Comparison of ENCODE assay signal across 8 cellular contexts in genomic region chr1:6475381-6476133, GRCh38. TPM values are rescaled to one million over a fixed set of nuclear protein-coding genes. Genes with fewer than 3 reads are reported as not detected.
A peak's percentile ranks its signal among the peaks of the same experiment; 100 is the strongest.
DNase-seq lines count a peak whose midpoint lies in the region; ATAC-seq and TF ChIP-seq lines count a peak whose summit lies in the region.

No MANE protein-coding gene starts in this region.

- peaks cover 2% of the 10 kb centered on the region for H4K20me1 ChIP-seq in neural progenitor cell (ENCODE audit: low read depth)

- H3K4me1 ChIP-seq in esophagus muscularis mucosa (peaks cover 0 to 7% (median 3%) of the 10 kb centered on the region in 4 donors), neural progenitor cell (peaks cover 7% of the 10 kb centered on the region)

- H3K4me2 ChIP-seq in neural progenitor cell = no peak overlapping the region

- intact Hi-C loops in esophagus muscularis mucosa (cut with DNase I) = no loop called here

- H3K4me3 Mint-ChIP-seq in neural progenitor cell (no peak overlapping the region), type B pancreatic cell (no peak overlapping the region)

- no peaks in the 10 kb centered on the region for H3K79me2 ChIP-seq in neural progenitor cell (ENCODE audit: low read depth)

- no peaks in the 10 kb centered on the region for H3K9me3 Mint-ChIP-seq in neural progenitor cell
- no peaks in the 10 kb centered on the region for H3K9me3 Mint-ChIP-seq in type B pancreatic cell

- H3K36me3 Mint-ChIP-seq in neural progenitor cell (peaks cover 2% of the 10 kb centered on the region), type B pancreatic cell (peaks cover 7% of the 10 kb centered on the region)

- H3K9ac ChIP-seq in neural progenitor cell = no peak overlapping the region

- no peak overlapping the region for H2AFZ ChIP-seq in neural progenitor cell (replicated peaks)

- H3K27me3 ChIP-seq in esophagus muscularis mucosa (no peaks in the 10 kb centered on the region), neural progenitor cell (peaks cover 11% of the 10 kb centered on the region)

- peak; percentile 50 for DNase-seq in Ammon's horn (ENCODE audit: low spot score)
- peak; percentile 95 for DNase-seq in GM19240 (ENCODE audit: insufficient read length, low spot score)
- DNase-seq in NCI-H69 (lab: John Stamatoyannopoulos, UW) = peak; percentile 62
- peak; percentile 58 for DNase-seq in activated T-cell treated with anti-CD3 and anti-CD28 coated beads for 24 hours (ENCODE audit: low read depth)
- no peak for DNase-seq in esophagus muscularis mucosa (ENCODE audit: extremely low spot score)
- DNase-seq in neural progenitor cell (ENCODE audit: low spot score) = peak; percentile 72
- no peak for DNase-seq in type B pancreatic cell (ENCODE audit: extremely low spot score, unreplicated experiment)

- ATAC-seq in HG03521 (IDR thresholded peaks at IDR 0.05; ENCODE audit: unreplicated experiment) = no peak

- H3K4me3 ChIP-seq in esophagus muscularis mucosa = no peak overlapping the region
- H3K4me3 ChIP-seq in neural progenitor cell = no peak overlapping the region

- no peak overlapping the region for H3K27ac Mint-ChIP-seq in neural progenitor cell
- peak overlapping the region; percentile 70 for H3K27ac Mint-ChIP-seq in type B pancreatic cell

- H3K27me3 Mint-ChIP-seq in neural progenitor cell (ENCODE audit: insufficient read depth, low read depth) (peaks cover 2% of the 10 kb centered on the region), type B pancreatic cell (no peaks in the 10 kb centered on the region)

- H3K27ac ChIP-seq in esophagus muscularis mucosa (replicated peaks in 1 of 4) (no peak overlapping the region), neural progenitor cell (no peak overlapping the region)

- no peak for TF ChIP-seq POLR2A in esophagus muscularis mucosa (IDR thresholded peaks at IDR 0.05; ENCODE audit: low read depth)

- H3K36me3 ChIP-seq in esophagus muscularis mucosa (peaks cover 8 to 65% (median 42%) of the 10 kb centered on the region in 4 donors), neural progenitor cell (no peaks in the 10 kb centered on the region)

- peaks cover 10% of the 10 kb centered on the region for H3K4me1 Mint-ChIP-seq in neural progenitor cell
- peaks cover 15% of the 10 kb centered on the region for H3K4me1 Mint-ChIP-seq in type B pancreatic cell (ENCODE audit: unreplicated experiment)

- no peaks in the 10 kb centered on the region for H3F3A ChIP-seq in neural progenitor cell (ENCODE audit: low read depth)

- TF ChIP-seq CTCF in esophagus muscularis mucosa (IDR thresholded peaks at IDR 0.05) (peak; percentile 65 to 97 (median 75)), neural progenitor cell (IDR thresholded peaks at IDR 0.05) (peak; percentile 95), type B pancreatic cell (conservative IDR thresholded peaks at IDR 0.05) (peak; percentile 95)

- H3K9me3 ChIP-seq in esophagus muscularis mucosa = no peaks in the 10 kb centered on the region
- no peaks in the 10 kb centered on the region for H3K9me3 ChIP-seq in neural progenitor cell (ENCODE audit: low read depth)

- TF ChIP-seq EP300 in esophagus muscularis mucosa (IDR thresholded peaks at IDR 0.05) = no peak

- 35% methylated on average over 20 of the region's 33 CpGs for WGBS in esophagus muscularis mucosa

RNA-seq across cellular contexts. Expression of gene TNFRSF25, which starts 9.6 kb away (rescaled TPM):
- total RNA-seq in esophagus muscularis mucosa (1 to 10 TPM; 2.5 to 9.1 (median 9.1) TPM), neural progenitor cell (ENCODE audit: low replicate concordance) (15.6 and 23.7 TPM in 2 replicates), type B pancreatic cell (ENCODE audit: low replicate concordance) (27.0 and 29.4 TPM in 2 replicates)

RNA-seq across cellular contexts. Expression of gene PLEKHG5, which starts 15.9 kb away (rescaled TPM):
- total RNA-seq in esophagus muscularis mucosa (10 to 100 TPM in 2 of 4 donors, 1 to 10 TPM in 2; 5.8 to 18.1 (median 12.0) TPM), neural progenitor cell (ENCODE audit: low replicate concordance) (7.4 and 25.9 TPM in 2 replicates), type B pancreatic cell (ENCODE audit: low replicate concordance) (28.5 and 30.6 TPM in 2 replicates)

RNA-seq across cellular contexts. Expression of gene ESPN, which starts 51.0 kb away (rescaled TPM):
- total RNA-seq in esophagus muscularis mucosa (1 to 10 TPM in 2 of 4 donors, under 1 TPM in 1, not detected in 1; 0.33 to 1.0 (median 1.0) TPM), neural progenitor cell (ENCODE audit: low replicate concordance) (7.1 and 11.0 TPM in 2 replicates), type B pancreatic cell (ENCODE audit: low replicate concordance) (13.8 and 15.6 TPM in 2 replicates)

RNA-seq across cellular contexts. Expression of gene HES2, which starts 55.8 kb away (rescaled TPM):
- total RNA-seq in esophagus muscularis mucosa (not detected), neural progenitor cell (ENCODE audit: low replicate concordance) (0.04 and 0.22 TPM in 2 replicates), type B pancreatic cell (ENCODE audit: low replicate concordance) (5.9 and 22.1 TPM in 2 replicates)

Comparison
In these comparisons a context has a peak if more than half of its experiments do, and no peak if none do; other contexts are left out.
1. DNase-seq: peak in Ammon's horn (single experiment), GM19240 (single experiment), NCI-H69 (single experiment), activated T-cell treated with anti-CD3 and anti-CD28 coated beads for 24 hours (single experiment) and neural progenitor cell (single experiment); none in esophagus muscularis mucosa (single experiment) and type B pancreatic cell (single experiment).
2. Peak in every context shown above with its lines, with median percentiles within 50 percentile points of each other: CTCF ChIP-seq.